Comparison of ENCODE assay signal across 8 cellular contexts in genomic region chr19:8148410-8149231, GRCh38. TPM values are rescaled to one million over a fixed set of nuclear protein-coding genes. Genes with fewer than 3 reads are reported as not detected.
A peak's percentile ranks its signal among the peaks of the same experiment; 100 is the strongest.
DNase-seq lines count a peak whose midpoint lies in the region; ATAC-seq and TF ChIP-seq lines count a peak whose summit lies in the region.

No MANE protein-coding gene starts in this region.

- H3K9me3 ChIP-seq in RWPE2 (ENCODE audit: severe bottlenecking), result no peaks in the 10 kb centered on the region
- H3K9me3 ChIP-seq in suprapubic skin, result no peaks in the 10 kb centered on the region

- peak; percentile 36; the same call in 1 of the 3 replicates for ATAC-seq in RWPE2 (ENCODE audit: low read depth)
- ATAC-seq in HG02610 (IDR thresholded peaks at IDR 0.05; ENCODE audit: unreplicated experiment), result no peak

- in situ Hi-C loops in ACHN (cut with HindIII; ENCODE audit: low pct_ligation_motif_present, low pct_unique_long_range_greater_than_20kb, low sequenced_read_pairs), result no loop called here

- TF ChIP-seq CTCF in RWPE2 (IDR thresholded peaks at IDR 0.05; ENCODE audit: poor library complexity, severe bottlenecking) (no peak), suprapubic skin (IDR thresholded peaks at IDR 0.05) (no peak)

- no peak for DNase-seq in activated T-cell treated with anti-CD3 and anti-CD28 coated beads, Interleukin-2, amount 50 U/mL, for 24 hours
- DNase-seq in activated T-cell treated with anti-CD3 and anti-CD28 coated beads for 4 hours (no peak), RWPE2 (ENCODE audit: low spot score) (no peak), suprapubic skin (ENCODE audit: low spot score in 2 of 2) (no peak), MV-4-11 (lab: John Stamatoyannopoulos, UW) (no peak), ACHN (no peak)

- H3K4me3 ChIP-seq in RWPE2 (ENCODE audit: severe bottlenecking) (peak overlapping the region; percentile 17), iPS-11a (ENCODE audit: low read depth, low read length) (peak overlapping the region; percentile 61), suprapubic skin (peak overlapping the region; percentile 40)

- H3K27ac ChIP-seq in RWPE2 (ENCODE audit: poor library complexity, severe bottlenecking), result no peak overlapping the region
- H3K27ac ChIP-seq in suprapubic skin, result no peak overlapping the region

- H3K36me3 Mint-ChIP-seq in activated T-cell treated with anti-CD3 and anti-CD28 coated beads, Interleukin-2, amount 50 U/mL, for 24 hours (ENCODE audit: low read depth), result no peaks in the 10 kb centered on the region

- H3K36me3 ChIP-seq in RWPE2 (ENCODE audit: low read depth), result no peaks in the 10 kb centered on the region
- no peaks in the 10 kb centered on the region for H3K36me3 ChIP-seq in suprapubic skin

- H3K9me3 Mint-ChIP-seq in activated T-cell treated with anti-CD3 and anti-CD28 coated beads, Interleukin-2, amount 50 U/mL, for 24 hours, result no peaks in the 10 kb centered on the region

- H3K27ac Mint-ChIP-seq in activated T-cell treated with anti-CD3 and anti-CD28 coated beads, Interleukin-2, amount 50 U/mL, for 24 hours, result no peak overlapping the region

- H3K27me3 ChIP-seq in RWPE2 (ENCODE audit: insufficient read depth, poor library complexity, severe bottlenecking) (peaks cover 40% of the 10 kb centered on the region), suprapubic skin (peaks cover 73% of the 10 kb centered on the region)

- peak overlapping the region; percentile 27 for H3K4me3 Mint-ChIP-seq in activated T-cell treated with anti-CD3 and anti-CD28 coated beads, Interleukin-2, amount 50 U/mL, for 24 hours

- H3K27me3 Mint-ChIP-seq in activated T-cell treated with anti-CD3 and anti-CD28 coated beads, Interleukin-2, amount 50 U/mL, for 24 hours, result peaks cover 60% of the 10 kb centered on the region

- no peak for TF ChIP-seq EP300 in suprapubic skin (IDR thresholded peaks at IDR 0.05)

- 6% methylated on average over 29 of the region's 46 CpGs for WGBS in suprapubic skin

- TF ChIP-seq POLR2A in suprapubic skin (IDR thresholded peaks at IDR 0.05), result no peak

- no peaks in the 10 kb centered on the region for H3K4me1 ChIP-seq in RWPE2 (ENCODE audit: insufficient read depth, poor library complexity, severe bottlenecking)
- peaks cover 16% of the 10 kb centered on the region for H3K4me1 ChIP-seq in suprapubic skin

- H3K4me1 Mint-ChIP-seq in activated T-cell treated with anti-CD3 and anti-CD28 coated beads, Interleukin-2, amount 50 U/mL, for 24 hours (ENCODE audit: low read depth), result peaks cover 8% of the 10 kb centered on the region

RNA-seq across cellular contexts. Expression of gene FBN3, which starts 0.8 kb away (rescaled TPM):
- total RNA-seq in suprapubic skin, result under 1 TPM in 2 of 4 donors, not detected in 2; 0.05 to 0.17 TPM
